8 cellular contexts compared by ENCODE assay signal in genomic region chr3:154252759-154253638, GRCh38.
A peak's percentile ranks its signal among the peaks of the same experiment; 100 is the strongest.
DNase-seq lines count a peak whose midpoint lies in the region; ATAC-seq and TF ChIP-seq lines count a peak whose summit lies in the region.

No MANE protein-coding gene starts in this region.

- H3K9ac ChIP-seq in Karpas-422 (ENCODE audit: low read length) (no peak overlapping the region), PC-3 (ENCODE audit: low read length) (no peak overlapping the region), neural cell (ENCODE audit: low read length) (no peak overlapping the region)

- DNase-seq in EH (ENCODE audit: low read depth) (peak; percentile 81), Karpas-422 (peak; percentile 87), PC-3 (peak; percentile 92), fibroblast of mammary gland (ENCODE audit: low read depth) (peak; percentile 90)
- DNase-seq in activated T-cell treated with anti-CD3 and anti-CD28 coated beads, Interleukin-2, amount 50 U/mL, for 4 hours, result peak; percentile 53
- peak; percentile 37 to 51 for DNase-seq in stimulated activated naive CD8-positive, alpha-beta T cell treated with anti-CD3 and anti-CD28 coated beads, Interleukin-15, amount 100 ng/mL, for 72 hours

- H3K79me2 ChIP-seq in Karpas-422 (ENCODE audit: low read length) (no peaks in the 10 kb centered on the region), PC-3 (ENCODE audit: low read length) (no peaks in the 10 kb centered on the region), neural cell (replicated peaks; ENCODE audit: insufficient read depth, low read length) (no peaks in the 10 kb centered on the region)

- H3K27me3 Mint-ChIP-seq in activated T-cell treated with anti-CD3 and anti-CD28 coated beads, Interleukin-2, amount 50 U/mL, for 4 hours (ENCODE audit: low read depth), result no peaks in the 10 kb centered on the region
- H3K27me3 Mint-ChIP-seq in stimulated activated naive CD8-positive, alpha-beta T cell treated with anti-CD3 and anti-CD28 coated beads, Interleukin-15, amount 100 ng/mL, for 72 hours, result no peaks in the 10 kb centered on the region

- H3K9me3 Mint-ChIP-seq in activated T-cell treated with anti-CD3 and anti-CD28 coated beads, Interleukin-2, amount 50 U/mL, for 4 hours, result no peaks in the 10 kb centered on the region
- H3K9me3 Mint-ChIP-seq in stimulated activated naive CD8-positive, alpha-beta T cell treated with anti-CD3 and anti-CD28 coated beads, Interleukin-15, amount 100 ng/mL, for 72 hours, result no peaks in the 10 kb centered on the region

- TF ChIP-seq RAD21 in neural cell (conservative IDR thresholded peaks at IDR 0.05), result peak; percentile 91

- no peak for TF ChIP-seq EP300 in neural cell (conservative IDR thresholded peaks at IDR 0.05; ENCODE audit: poor library complexity, severe bottlenecking)

- H3K9me3 ChIP-seq in Karpas-422 (ENCODE audit: low read length) (no peaks in the 10 kb centered on the region), PC-3 (ENCODE audit: low read length) (no peaks in the 10 kb centered on the region), neural cell (ENCODE audit: low read length) (no peaks in the 10 kb centered on the region)

- TF ChIP-seq CTCF in PC-3 (conservative IDR thresholded peaks at IDR 0.05; ENCODE audit: low read depth, low read length) (peak; percentile 96), fibroblast of mammary gland (conservative IDR thresholded peaks at IDR 0.05; ENCODE audit: control insufficient read depth, insufficient read depth, low read depth, low read length) (peak; percentile 94), neural cell (IDR thresholded peaks at IDR 0.05; ENCODE audit: poor library complexity, severe bottlenecking) (peak; percentile 89)

- H3K27ac Mint-ChIP-seq in stimulated activated naive CD8-positive, alpha-beta T cell treated with anti-CD3 and anti-CD28 coated beads, Interleukin-15, amount 100 ng/mL, for 72 hours, result no peak overlapping the region

- H3K4me3 ChIP-seq in Karpas-422 (ENCODE audit: low read length) (no peak overlapping the region), PC-3 (ENCODE audit: low read length) (no peak overlapping the region), fibroblast of mammary gland (ENCODE audit: control insufficient read depth, low read depth, low read length) (no peak overlapping the region), neural cell (ENCODE audit: low read length) (no peak overlapping the region)

- H4K20me1 ChIP-seq in Karpas-422 (ENCODE audit: insufficient read depth, low read depth, low read length) (no peaks in the 10 kb centered on the region), PC-3 (ENCODE audit: low read length) (no peaks in the 10 kb centered on the region), neural cell (ENCODE audit: insufficient read depth) (no peaks in the 10 kb centered on the region)

- H3K4me2 ChIP-seq in Karpas-422 (ENCODE audit: low read depth, low read length, poor library complexity, severe bottlenecking), result no peak overlapping the region
- H3K4me2 ChIP-seq in PC-3 (ENCODE audit: low read length), result peak overlapping the region; percentile 37; the same call in 1 of the 2 replicates
- H3K4me2 ChIP-seq in neural cell (ENCODE audit: low read length), result no peak overlapping the region

- peak; percentile 94 for ATAC-seq in GM21825 (IDR thresholded peaks at IDR 0.05; ENCODE audit: unreplicated experiment)
- peak; percentile 97 for ATAC-seq in PC-3
- peak; percentile 62 to 69 for ATAC-seq in activated T-cell treated with anti-CD3 and anti-CD28 coated beads, Interleukin-2, amount 50 U/mL, for 4 hours
- peak; percentile 69 for ATAC-seq in stimulated activated naive CD8-positive, alpha-beta T cell treated with anti-CD3 and anti-CD28 coated beads, Interleukin-15, amount 100 ng/mL, for 72 hours

- H3K27ac ChIP-seq in Karpas-422 (ENCODE audit: low read length), result no peak overlapping the region
- H3K27ac ChIP-seq in PC-3 (ENCODE audit: low read length), result no peak overlapping the region
- no peak overlapping the region for H3K27ac ChIP-seq in neural cell (ENCODE audit: low read length)

- intact Hi-C loops in PC-3 (cut with micrococcal nuclease), result loop anchor here (1.0 to 10.0 kb wide), 3 partner anchors 128 to 213 kb away; partner anchors contain the start of gene ARHGEF26

- POLR2A ChIA-PET in PC-3 (lab: Charles Lee; ENCODE audit: unreplicated experiment), result interaction anchor here (0.5 kb wide), 1 partner anchor 111 kb away, joined by 3 read pairs; no protein-coding TSS in a partner anchor

- H3K4me1 Mint-ChIP-seq in activated T-cell treated with anti-CD3 and anti-CD28 coated beads, Interleukin-2, amount 50 U/mL, for 4 hours (ENCODE audit: low read depth), result peaks cover 6% of the 10 kb centered on the region
- peaks cover 6% of the 10 kb centered on the region for H3K4me1 Mint-ChIP-seq in stimulated activated naive CD8-positive, alpha-beta T cell treated with anti-CD3 and anti-CD28 coated beads, Interleukin-15, amount 100 ng/mL, for 72 hours

- H3K4me1 ChIP-seq in Karpas-422 (ENCODE audit: low read length) (no peaks in the 10 kb centered on the region), PC-3 (ENCODE audit: insufficient read depth, low read length) (no peaks in the 10 kb centered on the region)

- H2AFZ ChIP-seq in Karpas-422 (ENCODE audit: low read length), result no peak overlapping the region
- 0 out of 2 replicates have a peak overlapping the region, but pooled peaks have one; percentile 25 for H2AFZ ChIP-seq in PC-3 (ENCODE audit: low read length)
- no peak overlapping the region for H2AFZ ChIP-seq in neural cell (ENCODE audit: low read depth, low read length)

- CTCF ChIA-PET in PC-3 (lab: Charles Lee), result interaction anchor here (0.5 to 1.1 kb wide), 5 partner anchors 57 to 141 kb away, joined by 3 to 10 read pairs (median 3); partner anchors contain the start of gene ARHGEF26

- H3K36me3 Mint-ChIP-seq in activated T-cell treated with anti-CD3 and anti-CD28 coated beads, Interleukin-2, amount 50 U/mL, for 4 hours (ENCODE audit: insufficient read depth), result peaks cover 37% of the 10 kb centered on the region

- BruUV-seq in PC-3 (replicated peaks; lab: Mats Ljungman, UMichigan), result no TSS peak

- H3K4me3 Mint-ChIP-seq in activated T-cell treated with anti-CD3 and anti-CD28 coated beads, Interleukin-2, amount 50 U/mL, for 4 hours, result no peak overlapping the region
- H3K4me3 Mint-ChIP-seq in stimulated activated naive CD8-positive, alpha-beta T cell treated with anti-CD3 and anti-CD28 coated beads, Interleukin-15, amount 100 ng/mL, for 72 hours, result no peak overlapping the region

- H3F3A ChIP-seq in PC-3 (ENCODE audit: low read length, unreplicated experiment) (no peaks in the 10 kb centered on the region), neural cell (ENCODE audit: insufficient read depth, low read length, poor library complexity, severe bottlenecking) (no peaks in the 10 kb centered on the region)

- no peaks in the 10 kb centered on the region for H3K27me3 ChIP-seq in Karpas-422 (ENCODE audit: low read length)
- no peaks in the 10 kb centered on the region for H3K27me3 ChIP-seq in PC-3 (ENCODE audit: low read length)
- H3K27me3 ChIP-seq in neural cell (ENCODE audit: insufficient read depth, low read depth, low read length), result no peaks in the 10 kb centered on the region

- H3K36me3 ChIP-seq in Karpas-422 (ENCODE audit: insufficient read depth, low read length) (peaks cover 45% of the 10 kb centered on the region), PC-3 (ENCODE audit: low read depth, low read length) (peaks cover 2% of the 10 kb centered on the region; the same call in 1 of the 2 replicates), neural cell (ENCODE audit: insufficient read depth, low read length) (peaks cover 17% of the 10 kb centered on the region)

- H3K9me2 ChIP-seq in Karpas-422 (replicated peaks; ENCODE audit: insufficient read depth, low read length) (no peaks in the 10 kb centered on the region), PC-3 (replicated peaks; ENCODE audit: low read length) (no peaks in the 10 kb centered on the region), neural cell (ENCODE audit: insufficient read depth, low read length) (no peaks in the 10 kb centered on the region)

TF ChIP-seq in neural cell, 6 proteins besides CTCF, POLR2A, EP300 and RAD21:
- TF ChIP-seq SMC3 (conservative IDR thresholded peaks at IDR 0.05; ENCODE audit: poor library complexity), result peak; percentile 94
- no peak for TF ChIP-seq TAF1 (IDR thresholded peaks at IDR 0.05; ENCODE audit: low read depth)
